ENCODE assay signal across 8 cellular contexts in the genomic region with DNA sequence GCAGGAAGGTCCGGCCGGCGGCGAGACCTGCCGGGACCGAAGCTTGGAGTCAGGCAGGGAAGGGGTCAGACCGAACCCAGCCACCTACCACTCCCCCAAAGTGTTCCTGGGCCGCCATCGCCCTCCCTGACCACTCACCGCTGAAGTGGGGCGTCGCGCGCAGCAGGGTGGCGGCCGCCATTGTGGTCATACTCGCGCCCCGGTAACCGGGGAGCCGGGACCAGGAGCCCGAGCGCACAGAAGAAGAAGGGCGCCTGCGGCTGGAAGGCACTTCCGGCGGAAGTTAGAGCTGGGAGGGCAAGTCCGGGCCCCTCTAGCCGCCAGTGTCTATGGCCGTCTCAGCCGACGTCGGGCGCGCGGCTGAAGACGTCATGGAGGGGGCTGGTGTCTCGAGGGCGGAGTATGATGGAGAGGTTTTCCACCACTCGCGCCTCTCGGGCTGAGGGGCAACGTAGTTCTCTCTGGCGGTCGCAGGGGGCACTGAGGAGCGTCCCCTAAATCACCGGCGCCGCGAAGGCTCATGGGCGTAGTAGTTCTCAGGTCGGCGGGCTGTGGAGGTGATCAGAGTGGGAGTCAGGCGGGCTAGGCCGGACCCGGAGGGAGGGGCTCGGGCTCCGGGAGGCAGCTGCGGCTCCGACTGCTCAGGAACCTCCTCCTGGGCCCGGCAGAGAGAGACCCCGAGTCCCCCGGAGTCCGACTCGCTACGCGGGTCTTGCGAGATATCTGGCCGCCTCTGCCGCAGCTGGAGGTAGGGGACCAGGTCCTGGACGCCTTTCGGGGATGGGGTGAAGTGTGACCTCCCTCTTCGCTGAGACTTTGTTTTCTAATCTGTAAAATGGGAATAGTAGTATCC. TPM values are rescaled to one million over a fixed set of nuclear protein-coding genes. Genes with fewer than 3 reads are reported as not detected.
DNase-seq lines count a peak whose midpoint lies in the region; ATAC-seq, FAIRE-seq and TF ChIP-seq lines count a peak whose summit lies in the region.

A gene (minus strand): TSS at position 269 of the 853 bp plus-strand sequence. CDS start 79 bp downstream, at position 190.

- peak; percentile 65 for TF ChIP-seq CTCF in VCaP (conservative IDR thresholded peaks at IDR 0.05)
- TF ChIP-seq CTCF in mammary epithelial cell (conservative IDR thresholded peaks at IDR 0.05 in 1 of 2, IDR thresholded peaks at IDR 0.05 in 1 of 2; ENCODE audit: extremely low read depth in 1 of 2, insufficient read depth in 1 of 2, low read depth in 1 of 2, low read length in 2 of 2): peak; percentile 50 to 59

- H3K27me3 ChIP-seq in ACC112 (ENCODE audit: insufficient read depth, low read length): no peaks in the 10 kb centered on the region
- no peaks in the 10 kb centered on the region for H3K27me3 ChIP-seq in mammary epithelial cell (ENCODE audit: insufficient read depth, low read length)
- no peaks in the 10 kb centered on the region for H3K27me3 ChIP-seq in iPS-20b (ENCODE audit: insufficient read depth, low read length)
- no peaks in the 10 kb centered on the region for H3K27me3 ChIP-seq in small intestine (ENCODE audit: control insufficient read depth in 2 of 2, insufficient read depth in 2 of 2, low read length in 2 of 2)

- H3K79me2 ChIP-seq in ACC112 (ENCODE audit: control insufficient read depth, insufficient read depth, low read length, unreplicated experiment) (peaks cover 29% of the 10 kb centered on the region), mammary epithelial cell (ENCODE audit: insufficient read depth, low read length) (peaks cover 41% of the 10 kb centered on the region)

- no peak for FAIRE-seq in small intestine (lab: Jason Lieb, UNC)

- H3K27ac ChIP-seq in ACC112 (ENCODE audit: low read depth, low read length) (peak within 1 kb of the TSS; percentile 30; the same call in 1 of the 2 replicates), VCaP (peak within 1 kb of the TSS; percentile 74), mammary epithelial cell (ENCODE audit: insufficient read depth, low read depth, low read length) (peak within 1 kb of the TSS; percentile 59), iPS-20b (ENCODE audit: low read length) (peak within 1 kb of the TSS; percentile 7), small intestine (ENCODE audit: low read depth in 1 of 2, low read length in 1 of 2) (peak within 1 kb of the TSS; percentile 86 to 90)

- in situ Hi-C loops in mammary epithelial cell (cut with MboI; ENCODE audit: low sequenced_read_pairs in 2 of 2): no loop called here

- dilution Hi-C loops in mammary epithelial cell (cut with HindIII; ENCODE audit: low sequenced_read_pairs): no loop called here

- WGBS in mammary epithelial cell (ENCODE audit: low coverage, missing lambda C conversion rate): 2% methylated on average over 27 of the region's 73 CpGs
- WGBS in small intestine, 3 donors: 0% methylated on average over 64 to 73 of the region's 73 CpGs

- TSS peak; percentile 23 for BruUV-seq in mammary epithelial cell (replicated peaks; lab: Mats Ljungman, UMichigan)

- H3K9ac ChIP-seq in mammary epithelial cell (ENCODE audit: insufficient read depth, low read length) (peak within 1 kb of the TSS; percentile 76), iPS-20b (ENCODE audit: low read depth, low read length) (peak within 1 kb of the TSS; percentile 96)

- ATAC-seq in GM18867 (IDR thresholded peaks at IDR 0.05; ENCODE audit: unreplicated experiment): peak; percentile 88
- ATAC-seq in HG03108 (IDR thresholded peaks at IDR 0.05; ENCODE audit: unreplicated experiment): peak; percentile 89

- peaks cover 7% of the 10 kb centered on the region for H3K4me1 ChIP-seq in ACC112 (ENCODE audit: control insufficient read depth, insufficient read depth, low read length, unreplicated experiment)
- peaks cover 9% of the 10 kb centered on the region for H3K4me1 ChIP-seq in mammary epithelial cell (ENCODE audit: insufficient read depth, low read length)
- H3K4me1 ChIP-seq in iPS-20b (ENCODE audit: insufficient read depth, low read length): peaks cover 7% of the 10 kb centered on the region
- peaks cover 0 to 2% of the 10 kb centered on the region in 2 donors for H3K4me1 ChIP-seq in small intestine (ENCODE audit: control insufficient read depth in 2 of 2, insufficient read depth in 1 of 2, low read depth in 1 of 2, low read length in 1 of 2)

- H3K36me3 ChIP-seq in ACC112 (ENCODE audit: insufficient read depth, low read length) (peaks cover 5% of the 10 kb centered on the region; the same call in 1 of the 2 replicates), mammary epithelial cell (ENCODE audit: insufficient read depth, low read length) (peaks cover 25% of the 10 kb centered on the region), iPS-20b (ENCODE audit: insufficient read depth, low read depth, low read length) (peaks cover 36% of the 10 kb centered on the region), small intestine (ENCODE audit: control insufficient read depth in 2 of 2, insufficient read depth in 2 of 2, low read length in 2 of 2) (peaks cover 11 to 14% of the 10 kb centered on the region in 2 donors)

- H2AFZ ChIP-seq in ACC112 (ENCODE audit: low read length, unreplicated experiment): peak within 1 kb of the TSS; percentile 56
- H2AFZ ChIP-seq in mammary epithelial cell (ENCODE audit: low read depth, low read length): peak within 1 kb of the TSS; percentile 95

- H3K9me3 ChIP-seq in mammary epithelial cell (replicated peaks; ENCODE audit: insufficient read depth, low read length): no peaks in the 10 kb centered on the region
- H3K9me3 ChIP-seq in iPS-20b (ENCODE audit: insufficient read depth, low read depth, low read length): no peaks in the 10 kb centered on the region
- no peaks in the 10 kb centered on the region for H3K9me3 ChIP-seq in small intestine (ENCODE audit: control insufficient read depth, low read depth)

- intact Hi-C loops in mammary epithelial cell (cut with micrococcal nuclease): loop anchor here (1.0 to 2.0 kb wide), 4 partner anchors 17 to 98 kb away; a partner anchor contains a TSS

- CTCF ChIA-PET in mammary epithelial cell (lab: Charles Lee; ENCODE audit: low non-redundant PET): interaction anchor here (0.6 kb wide), 1 partner anchor 10 kb away, joined by 3 read pairs; no protein-coding TSS in a partner anchor

- H4K20me1 ChIP-seq in mammary epithelial cell (ENCODE audit: insufficient read depth, low read length): no peaks in the 10 kb centered on the region

- H3K4me3 ChIP-seq in ACC112 (ENCODE audit: low read depth, low read length): peak within 1 kb of the TSS; percentile 99
- H3K4me3 ChIP-seq in mammary epithelial cell (replicated peaks in 1 of 3; ENCODE audit: insufficient read depth in 1 of 3, low read depth in 2 of 3, low read length in 3 of 3): peak within 1 kb of the TSS; percentile 69 to 92 (median 89)
- H3K4me3 ChIP-seq in iPS-20b (ENCODE audit: low read length): peak within 1 kb of the TSS; percentile 97
- H3K4me3 ChIP-seq in small intestine (ENCODE audit: low read depth in 1 of 2, low read length in 2 of 2): peak within 1 kb of the TSS; percentile 84 to 85

- H3K4me2 ChIP-seq in mammary epithelial cell (ENCODE audit: insufficient read depth, low read depth, low read length): peak within 1 kb of the TSS; percentile 82

- DNase-seq in NCI-H2196 (lab: John Stamatoyannopoulos, UW; ENCODE audit: unreplicated experiment) (peak; percentile 98), mammary epithelial cell (peak; percentile 98), small intestine (peak; percentile 98)

RNA-seq across cellular contexts. Expression of the gene that starts here (rescaled TPM):
- 100 to 1,000 TPM in 1 of 2 donors, 10 to 100 TPM in 1; 94.9 to 142 TPM for total RNA-seq in mammary epithelial cell
- polyA plus RNA-seq in mammary epithelial cell (144 TPM), small intestine (100 to 1,000 TPM; 196 to 293 (median 229) TPM)
- polyA minus RNA-seq in mammary epithelial cell: 126 TPM

Comparison
In these comparisons a context has a peak if more than half of its experiments do, and no peak if none do; other contexts are left out.
1. Peak in every context shown above with its lines: DNase-seq, ATAC-seq, H3K4me3 ChIP-seq and H3K27ac ChIP-seq.
2. H3K27ac ChIP-seq: peak in every context shown above with its lines; median percentile 88 in small intestine; 74 in VCaP; 59 in mammary epithelial cell; 30 in ACC112; 7 in iPS-20b.